25 cellular contexts compared by ENCODE assay signal in the genomic region with DNA sequence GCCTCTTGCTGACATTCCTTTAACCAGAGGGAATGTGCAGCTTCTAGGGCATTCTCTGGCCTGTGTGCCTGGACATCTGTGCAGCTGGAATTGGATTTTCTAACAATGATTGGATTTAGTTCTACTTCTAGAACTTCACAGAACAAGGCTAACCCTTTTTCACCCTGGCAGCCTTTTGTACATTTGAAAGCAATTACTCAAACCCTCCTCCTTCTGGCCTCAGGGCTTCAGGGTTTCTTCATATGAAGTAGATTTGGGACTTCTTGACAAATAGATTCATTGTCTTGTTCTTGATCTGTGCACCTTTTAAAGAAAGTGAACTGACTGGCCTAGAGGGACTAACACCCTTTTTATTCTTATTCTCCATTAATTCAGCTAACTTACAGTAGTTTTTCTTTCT. TPM values are rescaled to one million over a fixed set of nuclear protein-coding genes. Genes with fewer than 3 reads are reported as not detected.
"Had no signal": no experiment of that assay in that cellular context is flagged by ENCODE, and none has a peak within 500 bp of the region (broad histone marks: within the 10 kb centered on the region; RNA-seq: fewer than 3 reads in every experiment).

No MANE protein-coding gene starts in this region.

- H3K79me2 ChIP-seq: hepatocyte had no signal

- H2AFZ ChIP-seq: hepatocyte had no signal

- H3K27me3 ChIP-seq: colonic mucosa, esophagus squamous epithelium had no signal

- H3K27ac ChIP-seq: colonic mucosa, epithelial cell of prostate, esophagus squamous epithelium, gastroesophageal sphincter, heart left ventricle, hepatocyte, left lung, lower lobe of right lung had no signal

- H3K4me2 ChIP-seq: hepatocyte had no signal

- DNase-seq: colonic mucosa; cortex of kidney; effector CD8-positive, alpha-beta T cell; effector memory CD8-positive, alpha-beta T cell; endodermal cell; erythroblast; esophagus squamous epithelium; heart left ventricle; hypothalamus; immature natural killer cell; islet precursor cell; left cardiac atrium; left lung; left ventricle myocardium superior; lower lobe of right lung; mesenchymal stem cell; mucosa of descending colon; naive B cell; naive thymus-derived CD8-positive, alpha-beta T cell had no signal

- H3K4me1 ChIP-seq: colonic mucosa, esophagus squamous epithelium, left lung, lower lobe of right lung had no signal

- H3K4me3 ChIP-seq: colonic mucosa, esophagus squamous epithelium, gastroesophageal sphincter, heart left ventricle, hepatocyte, left lung, lower lobe of right lung, mucosa of descending colon had no signal

- FAIRE-seq: endometrium, frontal cortex had no signal

- H3K9me3 ChIP-seq: colonic mucosa, gastroesophageal sphincter, heart left ventricle, lower lobe of right lung, mucosa of descending colon had no signal

- H3K36me3 ChIP-seq: colonic mucosa, esophagus squamous epithelium, gastroesophageal sphincter, left lung, lower lobe of right lung had no signal

RNA-seq across cellular contexts. Expression of gene SPATA18, which starts 30.1 kb away (rescaled TPM):
- total RNA-seq: myocyte had no signal
- polyA plus RNA-seq: immature natural killer cell; naive thymus-derived CD8-positive, alpha-beta T cell had no signal
